Comparison of ENCODE assay signal across 24 cellular contexts in the genomic region with DNA sequence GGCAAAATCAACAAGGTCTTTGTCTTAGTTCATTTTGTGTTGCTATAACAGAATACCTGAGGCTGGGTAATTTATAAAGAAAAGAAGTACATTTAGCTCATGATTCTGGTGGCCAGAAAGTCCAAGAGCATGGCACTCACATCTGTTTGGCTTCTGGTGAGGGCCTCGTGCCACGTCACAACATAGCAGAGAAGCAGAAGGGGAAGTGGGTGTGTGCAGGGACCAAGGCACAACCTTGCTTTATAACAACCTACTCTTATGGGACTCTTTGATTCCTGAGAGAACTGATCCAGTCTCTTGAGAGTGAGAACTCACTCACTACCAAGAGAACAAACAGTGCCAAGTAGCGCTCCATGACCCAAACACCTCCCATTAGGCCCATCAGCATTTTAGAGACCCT. TPM values are rescaled to one million over a fixed set of nuclear protein-coding genes. Genes with fewer than 3 reads are reported as not detected.
"Had no signal": no experiment of that assay in that cellular context is flagged by ENCODE, and none has a peak within 500 bp of the region (broad histone marks: within the 10 kb centered on the region; RNA-seq: fewer than 3 reads in every experiment).

No MANE protein-coding gene starts in this region.

- ATAC-seq: activated CD8-positive, alpha-beta T cell treated with anti-CD3 and anti-CD28 coated beads for 36 hours; activated naive CD4-positive, alpha-beta T cell treated with anti-CD3 and anti-CD28 coated beads, Interleukin-2, amount 50 U/mL, for 72 hours; activated T-cell treated with anti-CD3 and anti-CD28 coated beads, Interleukin-2, amount 50 U/mL, for 72 hours; gastroesophageal sphincter; naive thymus-derived CD4-positive, alpha-beta T cell; pancreas; stimulated activated naive B cell treated with anti-CD40 and anti-IgM and Interleukin-4, amounts not matched to agents 10 μg/mL and 1 μg/mL and 100 μg/mL, for 72 hours; upper lobe of right lung; WTC11 had no signal

- DNase-seq: activated CD4-positive, alpha-beta T cell treated with anti-CD3 and anti-CD28 coated beads for 1 hour; activated CD4-positive, alpha-beta T cell treated with anti-CD3 and anti-CD28 coated beads, Interleukin-2, amount 50 U/mL, for 1 hour; activated CD8-positive, alpha-beta T cell treated with anti-CD3 and anti-CD28 coated beads for 36 hours; activated naive CD4-positive, alpha-beta T cell; activated T-cell treated with anti-CD3 and anti-CD28 coated beads for 4 hours; activated T-cell treated with anti-CD3 and anti-CD28 coated beads, Interleukin-2, amount 50 U/mL, for 72 hours; central memory CD4-positive, alpha-beta T cell; heart left ventricle; hypothalamus; immature natural killer cell; midbrain; naive thymus-derived CD4-positive, alpha-beta T cell; nucleus accumbens; pancreas; retina; stimulated activated CD4-positive, alpha-beta T cell treated with anti-CD3 and anti-CD28 coated beads, Interleukin-2, amount 100 ng/mL, for 24 hours; stimulated activated naive B cell treated with anti-CD40 and anti-IgM and Interleukin-4, amounts not matched to agents 10 μg/mL and 1 μg/mL and 100 μg/mL, for 72 hours; T1000; tibial artery had no signal

- FAIRE-seq: endothelial cell of umbilical vein, pancreas had no signal

RNA-seq across cellular contexts. Expression of a gene that starts 25.4 kb away (rescaled TPM):
- polyA plus RNA-seq: immature natural killer cell; naive thymus-derived CD4-positive, alpha-beta T cell had no signal
